8 cellular contexts compared by ENCODE assay signal in genomic region chr2:151410485-151410833, GRCh38.
A peak's percentile ranks its signal among the peaks of the same experiment; 100 is the strongest.
DNase-seq lines count a peak whose midpoint lies in the region; ATAC-seq lines count a peak whose summit lies in the region.

No MANE protein-coding gene starts in this region.

- DNase-seq in COLO829 (ENCODE audit: low spot score) (peak; percentile 17), SK-N-MC (ENCODE audit: low read depth, low spot score) (no peak), amniotic epithelial cell (ENCODE audit: low read depth) (peak; percentile 7), hippocampal formation (lab: John Stamatoyannopoulos, UW) (no peak)
- DNase-seq in stimulated activated CD4-positive, alpha-beta T cell treated with anti-CD3 and anti-CD28 coated beads, Interleukin-15, amount 100 ng/mL, for 48 hours (ENCODE audit: low read depth in 2 of 2): peak; percentile 27 to 31

- peak; percentile 34 for ATAC-seq in GM19452 (IDR thresholded peaks at IDR 0.05; ENCODE audit: unreplicated experiment)
- ATAC-seq in HG03565 (IDR thresholded peaks at IDR 0.05; ENCODE audit: unreplicated experiment): peak; percentile 27

- H3K27ac ChIP-seq in SK-N-MC: peak overlapping the region; percentile 90; the same call in 1 of the 2 replicates
- H3K27ac ChIP-seq in iPS-20b (ENCODE audit: low read length): peak overlapping the region; percentile 59

- H3K4me1 ChIP-seq in iPS-20b (ENCODE audit: insufficient read depth, low read length): peaks cover 6% of the 10 kb centered on the region

- H3K4me3 ChIP-seq in SK-N-MC (peak overlapping the region; percentile 94), iPS-20b (ENCODE audit: low read length) (peak overlapping the region; percentile 91)

- H3K9ac ChIP-seq in SK-N-MC (ENCODE audit: insufficient read length): peak overlapping the region; percentile 96
- peak overlapping the region; percentile 99 for H3K9ac ChIP-seq in iPS-20b (ENCODE audit: low read depth, low read length)

- H3K9me3 ChIP-seq in SK-N-MC (ENCODE audit: low read depth, low read length) (no peaks in the 10 kb centered on the region), iPS-20b (ENCODE audit: insufficient read depth, low read depth, low read length) (no peaks in the 10 kb centered on the region)

- H3K27me3 ChIP-seq in iPS-20b (ENCODE audit: insufficient read depth, low read length): no peaks in the 10 kb centered on the region

- H3K36me3 ChIP-seq in SK-N-MC (ENCODE audit: insufficient read depth, low read length) (peaks cover 46% of the 10 kb centered on the region), iPS-20b (ENCODE audit: insufficient read depth, low read depth, low read length) (peaks cover 40% of the 10 kb centered on the region)

Comparison
In these comparisons a context has a peak if more than half of its experiments do, and no peak if none do; other contexts are left out.
1. DNase-seq: peak in COLO829 (single experiment), amniotic epithelial cell (single experiment) and stimulated activated CD4-positive, alpha-beta T cell treated with anti-CD3 and anti-CD28 coated beads, Interleukin-15, amount 100 ng/mL, for 48 hours (2 of 2); none in SK-N-MC (single experiment) and hippocampal formation (0 of 2).